Comparison of ENCODE assay signal across 8 cellular contexts in the genomic region with DNA sequence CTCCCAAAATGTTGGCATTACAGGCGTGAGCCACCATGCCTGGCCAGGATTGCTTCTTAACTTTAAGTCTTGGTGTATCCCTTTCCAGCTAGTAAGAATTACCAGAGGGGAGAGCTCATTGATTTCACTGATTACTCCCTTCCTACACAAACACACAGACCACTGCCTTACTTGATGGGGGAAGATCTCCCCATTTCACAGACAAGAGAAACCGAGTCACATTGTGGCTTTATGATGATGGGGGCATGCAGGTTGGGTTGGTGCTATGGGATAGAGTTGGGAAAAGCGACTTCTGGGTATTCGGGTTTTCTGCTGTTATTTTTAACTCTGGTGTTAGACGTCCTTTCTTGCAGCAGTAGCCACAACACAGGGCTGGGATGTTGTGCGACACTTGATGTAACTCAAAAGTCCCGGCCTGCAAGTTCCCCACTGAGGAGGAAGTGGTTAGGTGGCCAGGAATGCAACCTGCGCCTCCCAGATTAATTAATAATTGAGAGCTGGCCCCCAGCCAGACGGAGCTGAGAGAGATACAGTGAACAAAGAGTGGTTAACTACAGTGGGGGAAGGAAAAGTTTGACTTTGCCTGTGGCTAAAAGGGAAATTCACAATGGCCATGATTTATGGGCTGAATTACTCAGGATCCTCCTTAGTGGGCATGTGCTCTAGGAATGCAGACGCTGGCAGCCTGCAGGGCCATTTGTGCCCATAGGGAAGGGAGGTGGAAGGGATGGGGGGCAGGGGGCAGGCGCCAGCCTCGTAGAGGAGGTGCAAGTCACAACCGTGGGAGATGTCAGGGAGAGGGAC.
DNase-seq lines count a peak whose midpoint lies in the region; ATAC-seq and TF ChIP-seq lines count a peak whose summit lies in the region.

No MANE protein-coding gene starts in this region.

- H3K27me3 ChIP-seq in Peyer's patch (no peaks in the 10 kb centered on the region), heart left ventricle (peaks cover 0 to 5% (median 0%) of the 10 kb centered on the region in 9 donors)

- no peak for TF ChIP-seq POLR2A in Peyer's patch (IDR thresholded peaks at IDR 0.05)
- no peak for TF ChIP-seq POLR2A in heart left ventricle (IDR thresholded peaks at IDR 0.05)

- ATAC-seq in HG02981 (IDR thresholded peaks at IDR 0.05; ENCODE audit: unreplicated experiment) (peak; percentile 68), heart left ventricle (no peak), GM21360 (IDR thresholded peaks at IDR 0.05; ENCODE audit: unreplicated experiment) (no peak), GM21367 (IDR thresholded peaks at IDR 0.05; ENCODE audit: unreplicated experiment) (no peak)

- intact Hi-C loops in heart left ventricle (cut with DNase I), result loop anchor here in 1 of 10 donors (2.0 kb wide), 1 partner anchor 63 kb away; a partner anchor contains a TSS

- no peak overlapping the region for H3K4me3 ChIP-seq in GM12864 (ENCODE audit: low read depth, low read length)
- no peak overlapping the region for H3K4me3 ChIP-seq in Peyer's patch
- no peak overlapping the region for H3K4me3 ChIP-seq in heart left ventricle

- H3K4me1 ChIP-seq in Peyer's patch (peaks cover 0 to 76% (median 14%) of the 10 kb centered on the region in 4 donors), heart left ventricle (peaks cover 13 to 79% (median 63%) of the 10 kb centered on the region in 12 donors)

- H3K36me3 ChIP-seq in Peyer's patch (no peaks in the 10 kb centered on the region), heart left ventricle (no peaks in the 10 kb centered on the region)

- DNase-seq in GM12864 (ENCODE audit: low read depth) (peak; percentile 4), Peyer's patch (peak in 2 of 3 donors; percentile 85 to 90), heart left ventricle (peak in 3 of 5 donors; percentile 43 to 56 (median 45)), ureter (ENCODE audit: low spot score) (peak; percentile 91), GM10266 (ENCODE audit: extremely low spot score) (no peak)

- 34 to 38% (median 36%) methylated on average over 10 to 13 of the region's 13 CpGs for WGBS in heart left ventricle, 4 donors

- H3K27ac ChIP-seq in Peyer's patch (peak overlapping the region in 3 of 4 donors; percentile 40 to 70 (median 68)), heart left ventricle (peak overlapping the region in 8 of 12 donors; percentile 16 to 94 (median 50))

- TF ChIP-seq CTCF in GM12864 (IDR thresholded peaks at IDR 0.05; ENCODE audit: low read depth, low read length, missing control alignments), result no peak
- no peak for TF ChIP-seq CTCF in Peyer's patch (IDR thresholded peaks at IDR 0.05)
- TF ChIP-seq CTCF in heart left ventricle (IDR thresholded peaks at IDR 0.05), result no peak
- TF ChIP-seq CTCF in GM10266 (IDR thresholded peaks at IDR 0.05; ENCODE audit: control insufficient read depth, insufficient read depth, low read depth, missing control alignments), result no peak

- H3K9me3 ChIP-seq in Peyer's patch (no peaks in the 10 kb centered on the region), heart left ventricle (no peaks in the 10 kb centered on the region)
